In the genomic region with DNA sequence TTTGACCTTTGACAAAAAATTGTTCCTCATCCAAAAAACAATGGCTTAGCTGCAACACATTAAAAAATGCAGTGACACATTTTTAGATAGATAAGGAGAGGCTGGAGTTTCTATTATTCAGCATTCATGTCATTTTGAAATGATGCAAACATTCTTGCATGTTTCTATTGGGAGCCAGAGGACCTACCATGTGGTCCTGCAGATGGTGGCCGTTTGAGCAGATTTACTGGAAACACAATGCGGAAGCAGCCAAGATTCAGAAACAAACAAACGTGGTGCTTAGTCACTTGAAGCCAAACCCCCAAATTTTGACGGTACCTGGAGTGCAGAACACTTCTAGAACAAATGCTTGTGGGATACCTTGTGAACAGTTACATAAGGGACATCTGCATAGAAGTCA, we compare ENCODE assay signal across 32 cellular contexts.
"Had no signal": no experiment of that assay in that cellular context is flagged by ENCODE, and none has a peak within 500 bp of the region (broad histone marks: within the 10 kb centered on the region; RNA-seq: fewer than 3 reads in every experiment).

No MANE protein-coding gene starts in this region.

- DNase-seq: Karpas-422, Kasumi-1, MG63, MM.1S, MV-4-11, NCI-H1048, NCI-H1092, NCI-H1092 treated with DMSO at 0.1 percent for 48 hours, NCI-H1105, NCI-H1105 treated with DMSO at 0.1 percent for 48 hours, NCI-H1417, NCI-H1417 treated with DMSO at 0.1 percent for 48 hours, NCI-H1436, NCI-H1436 treated with DMSO at 0.1 percent for 48 hours, NCI-H146, NCI-H1694, NCI-H1694 treated with DMSO at 0.1 percent for 48 hours, NCI-H187, NCI-H187 treated with DMSO at 0.1 percent for 48 hours, NCI-H1930, NCI-H2029, NCI-H2029 treated with DMSO at 0.1 percent for 48 hours, NCI-H2081, NCI-H2081 treated with DMSO at 0.1 percent for 48 hours, NCI-H2107, NCI-H2171, NCI-H2171 treated with DMSO at 0.1 percent for 48 hours, NCI-H2227 treated with DMSO at 0.1 percent for 48 hours, NCI-H345, NCI-H446, NCI-H446 treated with DMSO at 0.1 percent for 48 hours, NCI-H510A had no signal

- H3K27me3 ChIP-seq: MG63 had no signal

- H3K4me3 ChIP-seq: MG63 had no signal

- H3K36me3 ChIP-seq: MG63 had no signal
